9 cellular contexts compared by ENCODE assay signal in genomic region chr6:69881322-69882151, GRCh38. TPM values are rescaled to one million over a fixed set of nuclear protein-coding genes. Genes with fewer than 3 reads are reported as not detected.
DNase-seq lines count a peak whose midpoint lies in the region; ATAC-seq and TF ChIP-seq lines count a peak whose summit lies in the region.
"Had no signal": no experiment of that assay in that cellular context is flagged by ENCODE, and none has a peak within 500 bp of the region (broad histone marks: within the 10 kb centered on the region; RNA-seq: fewer than 3 reads in every experiment).

No MANE protein-coding gene starts in this region.

- H3K36me3 Mint-ChIP-seq in central memory CD8-positive, alpha-beta T cell (ENCODE audit: insufficient read depth): peaks cover 2% of the 10 kb centered on the region
- no peaks in the 10 kb centered on the region for H3K36me3 Mint-ChIP-seq in activated CD8-positive, alpha-beta T cell treated with anti-CD3 and anti-CD28 coated beads for 36 hours (ENCODE audit: low read depth)

- H3K4me3 Mint-ChIP-seq in central memory CD8-positive, alpha-beta T cell: no peak overlapping the region
- H3K4me3 Mint-ChIP-seq in activated CD8-positive, alpha-beta T cell treated with anti-CD3 and anti-CD28 coated beads for 36 hours: no peak overlapping the region

- no peak overlapping the region for H3K4me3 ChIP-seq in coronary artery
- H3K4me3 ChIP-seq: hepatocyte had no signal

- no peak for TF ChIP-seq CTCF in activated CD8-positive, alpha-beta T cell treated with anti-CD3 and anti-CD28 coated beads for 36 hours (IDR thresholded peaks at IDR 0.05)
- TF ChIP-seq CTCF in coronary artery (IDR thresholded peaks at IDR 0.05): no peak

- CTCF ChIA-PET in activated CD8-positive, alpha-beta T cell treated with anti-CD3 and anti-CD28 coated beads for 36 hours (lab: Charles Lee): no interaction called here

- POLR2A ChIA-PET in activated CD8-positive, alpha-beta T cell treated with anti-CD3 and anti-CD28 coated beads for 36 hours (lab: Charles Lee): no interaction called here

- intact Hi-C loops in activated CD8-positive, alpha-beta T cell treated with anti-CD3 and anti-CD28 coated beads for 36 hours (cut with micrococcal nuclease): no loop called here

- no peak overlapping the region for H3K27ac ChIP-seq in coronary artery
- H3K27ac ChIP-seq: hepatocyte had no signal

- no peak overlapping the region for H3K27ac Mint-ChIP-seq in central memory CD8-positive, alpha-beta T cell (ENCODE audit: low read depth)
- no peak overlapping the region for H3K27ac Mint-ChIP-seq in activated CD8-positive, alpha-beta T cell treated with anti-CD3 and anti-CD28 coated beads for 36 hours

- ATAC-seq in GM18858 (IDR thresholded peaks at IDR 0.05; ENCODE audit: unreplicated experiment) (peak; percentile 77), GM21529 (IDR thresholded peaks at IDR 0.05; ENCODE audit: unreplicated experiment) (peak; percentile 85), HG03342 (IDR thresholded peaks at IDR 0.05; ENCODE audit: unreplicated experiment) (peak; percentile 79)
- peak; percentile 46 for ATAC-seq in central memory CD8-positive, alpha-beta T cell (replicated peaks; ENCODE audit: extremely low read depth, poor library complexity, severe bottlenecking)
- ATAC-seq in activated CD8-positive, alpha-beta T cell treated with anti-CD3 and anti-CD28 coated beads for 36 hours: no peak

- peaks cover 43% of the 10 kb centered on the region for H3K27me3 Mint-ChIP-seq in central memory CD8-positive, alpha-beta T cell
- H3K27me3 Mint-ChIP-seq in activated CD8-positive, alpha-beta T cell treated with anti-CD3 and anti-CD28 coated beads for 36 hours: peaks cover 22% of the 10 kb centered on the region

- no peaks in the 10 kb centered on the region for H3K4me1 Mint-ChIP-seq in central memory CD8-positive, alpha-beta T cell
- peaks cover 3% of the 10 kb centered on the region for H3K4me1 Mint-ChIP-seq in activated CD8-positive, alpha-beta T cell treated with anti-CD3 and anti-CD28 coated beads for 36 hours (ENCODE audit: low read depth)

- H3K9me3 Mint-ChIP-seq in central memory CD8-positive, alpha-beta T cell: no peaks in the 10 kb centered on the region
- H3K9me3 Mint-ChIP-seq in activated CD8-positive, alpha-beta T cell treated with anti-CD3 and anti-CD28 coated beads for 36 hours: no peaks in the 10 kb centered on the region

- no peak for DNase-seq in central memory CD8-positive, alpha-beta T cell (ENCODE audit: low spot score in 2 of 2)
- DNase-seq in activated CD8-positive, alpha-beta T cell treated with anti-CD3 and anti-CD28 coated beads for 36 hours: no peak
- DNase-seq in DMS114 treated with DMSO at 0.1 percent for 48 hours (lab: John Stamatoyannopoulos, UW; ENCODE audit: unreplicated experiment) (no peak), coronary artery (ENCODE audit: low spot score) (no peak), AG20443 (ENCODE audit: low spot score) (no peak)

RNA-seq across cellular contexts. Expression of gene COL19A1, which starts 15.2 kb away (rescaled TPM):
- total RNA-seq in activated CD8-positive, alpha-beta T cell treated with anti-CD3 and anti-CD28 coated beads for 36 hours: under 1 TPM in 1 of 2 experiments, not detected in 1; 0.14 TPM
